Comparison of ENCODE assay signal across 14 cellular contexts in the genomic region with DNA sequence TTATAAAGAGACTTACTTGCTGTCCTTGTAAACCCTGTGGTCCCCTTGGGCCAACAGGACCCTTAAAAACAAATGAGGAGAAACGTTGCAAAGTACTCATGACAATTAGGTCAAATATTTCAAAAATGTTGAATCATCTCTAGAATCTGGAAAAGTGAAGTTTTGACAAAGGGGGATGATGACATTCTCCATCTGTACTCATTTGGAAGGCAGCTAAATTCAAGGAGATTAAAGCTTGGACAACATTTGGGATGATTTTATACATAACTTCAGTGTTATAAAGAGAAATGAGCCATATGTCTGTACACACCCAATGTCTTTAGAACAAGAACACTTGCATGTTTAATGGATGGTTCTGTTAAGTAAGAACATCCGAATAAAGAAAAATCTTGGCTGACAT.
DNase-seq lines count a peak whose midpoint lies in the region; FAIRE-seq and TF ChIP-seq lines count a peak whose summit lies in the region.
"Had no signal": no experiment of that assay in that cellular context is flagged by ENCODE, and none has a peak within 500 bp of the region (broad histone marks: within the 10 kb centered on the region; RNA-seq: fewer than 3 reads in every experiment).

No MANE protein-coding gene starts in this region.

- no peaks in the 10 kb centered on the region for H3K9me3 Mint-ChIP-seq in astrocyte (ENCODE audit: unreplicated experiment)
- H3K9me3 Mint-ChIP-seq in activated naive CD8-positive, alpha-beta T cell treated with anti-CD3 and anti-CD28 coated beads for 36 hours: no peaks in the 10 kb centered on the region
- H3K9me3 Mint-ChIP-seq: activated CD4-positive, alpha-beta memory T cell treated with anti-CD3 and anti-CD28 coated beads, Interleukin-2, amount 10 ng/mL, durations not matched to agents 7 days and 5 days; T-helper 2 cell treated with Interferon-gamma antibody and Interleukin-4, amounts not matched to agents 5 μg/mL and 100 μg/mL, for 36 hours had no signal

- no peak overlapping the region for H3K9ac ChIP-seq in astrocyte (ENCODE audit: low read length)

- H3K9me3 ChIP-seq in astrocyte (ENCODE audit: insufficient read depth, low read depth, low read length) (no peaks in the 10 kb centered on the region), vagina (no peaks in the 10 kb centered on the region)

- DNase-seq in HS-27A (ENCODE audit: low read depth) (peak; percentile 57), astrocyte (ENCODE audit: low read depth) (peak; percentile 78), inferior parietal cortex (ENCODE audit: extremely low spot score) (peak; percentile 44), vagina (ENCODE audit: extremely low spot score in 2 of 2) (no peak), NCI-H146 treated with DMSO at 0.1 percent for 48 hours (lab: John Stamatoyannopoulos, UW; ENCODE audit: unreplicated experiment) (no peak)
- no peak for DNase-seq in activated naive CD8-positive, alpha-beta T cell treated with anti-CD3 and anti-CD28 coated beads for 36 hours
- DNase-seq in activated CD4-positive, alpha-beta T cell treated with anti-CD3 and anti-CD28 coated beads for 48 hours: no peak
- DNase-seq: activated CD4-positive, alpha-beta memory T cell treated with anti-CD3 and anti-CD28 coated beads, Interleukin-2, amount 10 ng/mL, durations not matched to agents 7 days and 5 days; activated effector memory CD4-positive, alpha-beta T cell treated with anti-CD3 and anti-CD28 coated beads, Interleukin-2, amount 50 U/mL, for 16 hours; caudate nucleus; GOT3; small intestine had no signal

- intact Hi-C loops in vagina (cut with DNase I): no loop called here

- peaks cover 16% of the 10 kb centered on the region for H3K36me3 Mint-ChIP-seq in astrocyte (ENCODE audit: low read depth, unreplicated experiment)
- no peaks in the 10 kb centered on the region for H3K36me3 Mint-ChIP-seq in activated naive CD8-positive, alpha-beta T cell treated with anti-CD3 and anti-CD28 coated beads for 36 hours

- H3K4me1 Mint-ChIP-seq in astrocyte (ENCODE audit: low read depth, unreplicated experiment): peaks cover 14% of the 10 kb centered on the region
- no peaks in the 10 kb centered on the region for H3K4me1 Mint-ChIP-seq in activated naive CD8-positive, alpha-beta T cell treated with anti-CD3 and anti-CD28 coated beads for 36 hours

- peak overlapping the region; percentile 86 for H3K27ac Mint-ChIP-seq in astrocyte (ENCODE audit: unreplicated experiment)
- H3K27ac Mint-ChIP-seq in activated naive CD8-positive, alpha-beta T cell treated with anti-CD3 and anti-CD28 coated beads for 36 hours: no peak overlapping the region
- H3K27ac Mint-ChIP-seq: activated CD4-positive, alpha-beta memory T cell treated with anti-CD3 and anti-CD28 coated beads, Interleukin-2, amount 10 ng/mL, durations not matched to agents 7 days and 5 days; T-helper 2 cell treated with Interferon-gamma antibody and Interleukin-4, amounts not matched to agents 5 μg/mL and 100 μg/mL, for 36 hours had no signal

- peak; percentile 95 for FAIRE-seq in astrocyte (lab: Jason Lieb, UNC)
- FAIRE-seq: GM19239, small intestine had no signal

- no peaks in the 10 kb centered on the region for H3K27me3 Mint-ChIP-seq in astrocyte (ENCODE audit: low read depth, unreplicated experiment)
- H3K27me3 Mint-ChIP-seq in activated naive CD8-positive, alpha-beta T cell treated with anti-CD3 and anti-CD28 coated beads for 36 hours: no peaks in the 10 kb centered on the region
- H3K27me3 Mint-ChIP-seq: activated CD4-positive, alpha-beta memory T cell treated with anti-CD3 and anti-CD28 coated beads, Interleukin-2, amount 10 ng/mL, durations not matched to agents 7 days and 5 days had no signal

- no peak for TF ChIP-seq POLR2A in vagina (IDR thresholded peaks at IDR 0.05)

- H3K27me3 ChIP-seq in astrocyte (ENCODE audit: insufficient read depth, low read length): no peaks in the 10 kb centered on the region
- H3K27me3 ChIP-seq in vagina: no peaks in the 10 kb centered on the region

- no peak overlapping the region for H2AFZ ChIP-seq in astrocyte (ENCODE audit: low read depth, low read length)

- H4K20me1 ChIP-seq in astrocyte (ENCODE audit: insufficient read depth, low read length): no peaks in the 10 kb centered on the region

- H3K36me3 ChIP-seq in astrocyte (ENCODE audit: insufficient read depth, low read length): peaks cover 62% of the 10 kb centered on the region
- peaks cover 0 to 6% of the 10 kb centered on the region in 2 donors for H3K36me3 ChIP-seq in vagina

- no peak overlapping the region for H3K4me3 ChIP-seq in astrocyte (ENCODE audit: insufficient read depth, low read depth, low read length)
- H3K4me3 ChIP-seq in vagina: no peak overlapping the region

- H3K79me2 ChIP-seq in astrocyte (ENCODE audit: insufficient read depth, low read length): no peaks in the 10 kb centered on the region

- H3K4me1 ChIP-seq in astrocyte (ENCODE audit: insufficient read depth, low read length) (peaks cover 10% of the 10 kb centered on the region), vagina (peaks cover 23% of the 10 kb centered on the region)

- H3K27ac ChIP-seq in astrocyte (ENCODE audit: low read depth, low read length): peak overlapping the region; percentile 61
- peak overlapping the region; percentile 9 for H3K27ac ChIP-seq in vagina

- H3K4me3 Mint-ChIP-seq in astrocyte (ENCODE audit: unreplicated experiment): no peak overlapping the region
- no peak overlapping the region for H3K4me3 Mint-ChIP-seq in activated naive CD8-positive, alpha-beta T cell treated with anti-CD3 and anti-CD28 coated beads for 36 hours
- H3K4me3 Mint-ChIP-seq: activated CD4-positive, alpha-beta memory T cell treated with anti-CD3 and anti-CD28 coated beads, Interleukin-2, amount 10 ng/mL, durations not matched to agents 7 days and 5 days; T-helper 2 cell treated with Interferon-gamma antibody and Interleukin-4, amounts not matched to agents 5 μg/mL and 100 μg/mL, for 36 hours had no signal

- no peak for TF ChIP-seq CTCF in astrocyte (IDR thresholded peaks at IDR 0.05; ENCODE audit: insufficient read depth, low read depth, low read length)
- TF ChIP-seq CTCF in vagina (IDR thresholded peaks at IDR 0.05): no peak

- peak overlapping the region; percentile 30 for H3K4me2 ChIP-seq in astrocyte (ENCODE audit: low read length)

Comparison
In these comparisons a context has a peak if more than half of its experiments do, and no peak if none do; other contexts are left out.
1. DNase-seq: peak in HS-27A (single experiment), astrocyte (single experiment) and inferior parietal cortex (single experiment); none in vagina (0 of 2), activated naive CD8-positive, alpha-beta T cell treated with anti-CD3 and anti-CD28 coated beads for 36 hours (single experiment), activated CD4-positive, alpha-beta T cell treated with anti-CD3 and anti-CD28 coated beads for 48 hours (single experiment) and NCI-H146 treated with DMSO at 0.1 percent for 48 hours (single experiment).